In genomic region chr13:112576768-112577167, GRCh38 we compare ENCODE assay signal across 14 cellular contexts. TPM values are rescaled to one million over a fixed set of nuclear protein-coding genes. Genes with fewer than 3 reads are reported as not detected.
DNase-seq lines count a peak whose midpoint lies in the region; ATAC-seq, FAIRE-seq and TF ChIP-seq lines count a peak whose summit lies in the region.
"Had no signal": no experiment of that assay in that cellular context is flagged by ENCODE, and none has a peak within 500 bp of the region (broad histone marks: within the 10 kb centered on the region; RNA-seq: fewer than 3 reads in every experiment).

No MANE protein-coding gene starts in this region.

- no peaks in the 10 kb centered on the region for H3K9me3 Mint-ChIP-seq in central memory CD8-positive, alpha-beta T cell

- H3K4me3 ChIP-seq in HEK293 (ENCODE audit: low read depth, low read length), result no peak overlapping the region
- H3K4me3 ChIP-seq in kidney (ENCODE audit: low read length in 2 of 2), result no peak overlapping the region
- H3K4me3 ChIP-seq: A549 had no signal

- DNase-seq in GM19239 (ENCODE audit: insufficient read length, low spot score) (no peak), kidney (no peak), NCI-H146 treated with DMSO at 0.1 percent for 48 hours (lab: John Stamatoyannopoulos, UW; ENCODE audit: unreplicated experiment) (no peak)
- no peak for DNase-seq in central memory CD8-positive, alpha-beta T cell (ENCODE audit: low spot score in 2 of 2)
- DNase-seq in stimulated activated CD4-positive, alpha-beta T cell treated with anti-CD3 and anti-CD28 coated beads, Interleukin-2, amount 100 ng/mL, for 24 hours, result no peak
- DNase-seq: BE2C; CD4-positive, alpha-beta memory T cell; DND-41; GDM1; H7 had no signal

- FAIRE-seq in GM19239 (lab: Jason Lieb, UNC), result peak; percentile 14
- peak; percentile 52 for FAIRE-seq in kidney (lab: Jason Lieb, UNC)
- FAIRE-seq: A549, GM12892 had no signal

- no peaks in the 10 kb centered on the region for H3K36me3 ChIP-seq in HEK293 (ENCODE audit: control insufficient read depth in 2 of 2, insufficient read depth in 1 of 2, low read length in 2 of 2)
- no peaks in the 10 kb centered on the region for H3K36me3 ChIP-seq in kidney (ENCODE audit: control insufficient read depth in 1 of 2, insufficient read depth in 2 of 2, low read length in 2 of 2)

- H3K4me1 ChIP-seq in HEK293 (ENCODE audit: control insufficient read depth, insufficient read depth, low read length), result no peaks in the 10 kb centered on the region
- H3K4me1 ChIP-seq in kidney (ENCODE audit: control insufficient read depth in 1 of 2, insufficient read depth in 1 of 2, low read depth in 1 of 2, low read length in 2 of 2), result peaks cover 24 to 27% of the 10 kb centered on the region in 2 donors
- H3K4me1 ChIP-seq: A549, BE2C had no signal

- peak overlapping the region; percentile 35 for H3K27ac Mint-ChIP-seq in central memory CD8-positive, alpha-beta T cell (ENCODE audit: low read depth)

- H3K4me3 Mint-ChIP-seq in central memory CD8-positive, alpha-beta T cell, result no peak overlapping the region

- H3K27ac ChIP-seq in HEK293 (ENCODE audit: extremely low read depth, low read depth, low read length), result no peak overlapping the region
- H3K27ac ChIP-seq in kidney (ENCODE audit: low read depth in 2 of 2, low read length in 2 of 2), result no peak overlapping the region
- H3K27ac ChIP-seq: A549, C4-2B had no signal

- H3K9ac ChIP-seq in kidney (ENCODE audit: low read length in 2 of 2), result no peak overlapping the region

- TF ChIP-seq CTCF in HEK293 (tag by site-specific recombination; IDR thresholded peaks at IDR 0.05), result no peak
- TF ChIP-seq CTCF in kidney (IDR thresholded peaks at IDR 0.05; ENCODE audit: borderline replicate concordance, extremely low read depth, insufficient read depth), result no peak

- CTCF ChIA-PET in HEK293 (lab: Yijun Ruan, JAX), result interaction anchor here (0.7 to 1.7 kb wide), 3 partner anchors 8 to 414 kb away, joined by 3 to 4 read pairs (median 3); no protein-coding TSS in a partner anchor

- H3K27me3 Mint-ChIP-seq in central memory CD8-positive, alpha-beta T cell, result no peaks in the 10 kb centered on the region
- H3K27me3 Mint-ChIP-seq: CD4-positive, alpha-beta memory T cell had no signal

- peaks cover 68% of the 10 kb centered on the region for H3K4me1 Mint-ChIP-seq in central memory CD8-positive, alpha-beta T cell

- intact Hi-C loops in kidney (cut with DNase I), result no loop called here

- H3K9me3 ChIP-seq in HEK293 (ENCODE audit: control insufficient read depth, insufficient read depth, low read depth, low read length), result no peaks in the 10 kb centered on the region
- H3K9me3 ChIP-seq in kidney (ENCODE audit: control insufficient read depth in 1 of 2, low read length in 2 of 2), result no peaks in the 10 kb centered on the region

- no peaks in the 10 kb centered on the region for H3K36me3 Mint-ChIP-seq in central memory CD8-positive, alpha-beta T cell (ENCODE audit: insufficient read depth)

- POLR2A ChIA-PET in HEK293 (lab: Yijun Ruan, JAX), result no interaction called here

- no peak for ATAC-seq in central memory CD8-positive, alpha-beta T cell (replicated peaks; ENCODE audit: extremely low read depth, poor library complexity, severe bottlenecking)
- ATAC-seq: A549 had no signal

TF ChIP-seq in HEK293, 187 proteins besides CTCF, POLR2A, EP300 and RAD21:
- no peak for TF ChIP-seq HOXA7 (CRISPR knock-in tag; IDR thresholded peaks at IDR 0.05; ENCODE audit: borderline replicate concordance)
- no peak for TF ChIP-seq ZNF169 (tag by site-specific recombination; IDR thresholded peaks at IDR 0.05)
- TF ChIP-seq ZNF362 (tag by site-specific recombination; IDR thresholded peaks at IDR 0.05), result peak; percentile 95
- TF ChIP-seq ZBTB48 (tag by site-specific recombination; IDR thresholded peaks at IDR 0.05), result no peak
- TF ChIP-seq RBAK (tag by site-specific recombination; IDR thresholded peaks at IDR 0.05), result no peak
TF ChIP-seq in HEK293: peak in this region for 1.

RNA-seq across cellular contexts. Expression of gene TUBGCP3, which starts 11.2 kb away (rescaled TPM):
- total RNA-seq in kidney, result 33.2 TPM
- polyA plus RNA-seq in kidney (ENCODE audit: insufficient read depth, low read depth, low replicate concordance), result 9.1 TPM
